In genomic region chr5:177462021-177462670, GRCh38 we compare ENCODE assay signal across 1 cellular context.
TF ChIP-seq lines count a peak whose summit lies in the region.

No MANE protein-coding gene starts in this region.

TF ChIP-seq in GM12878, 131 proteins besides CTCF, POLR2A, EP300 and RAD21:
- TF ChIP-seq SIN3A (IDR thresholded peaks at IDR 0.05; ENCODE audit: low read depth, low read length) = no peak
- no peak for TF ChIP-seq SPI1 (IDR thresholded peaks at IDR 0.05; ENCODE audit: borderline replicate concordance, insufficient read depth, low read depth, low read length)
- peak; percentile 25; the same call in 1 of the 2 replicates for TF ChIP-seq IKZF1 (conservative IDR thresholded peaks at IDR 0.05)
- no peak for TF ChIP-seq TBL1XR1 (IDR thresholded peaks at IDR 0.05; ENCODE audit: low read depth, low read length)
